In the genomic region with DNA sequence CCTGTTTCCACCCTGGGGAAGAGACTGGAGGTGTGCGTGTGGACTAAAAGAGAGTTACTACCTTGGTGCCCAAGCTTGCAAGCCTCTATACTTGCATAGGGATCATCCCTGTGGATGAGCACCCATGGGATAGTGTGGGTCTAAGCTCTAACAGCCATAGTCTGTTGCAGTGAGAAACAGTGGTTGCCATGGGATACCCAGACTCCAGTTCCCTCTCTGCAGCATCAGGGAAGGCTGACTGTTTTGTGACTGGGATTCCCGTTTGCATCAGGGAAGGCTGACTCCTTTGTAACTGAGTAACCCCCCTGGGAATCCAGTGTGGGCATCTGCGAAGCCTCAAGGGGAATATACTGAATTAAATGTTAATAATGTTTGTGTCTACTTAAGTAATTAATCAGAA, we compare ENCODE assay signal across 26 cellular contexts.
A peak's percentile ranks its signal among the peaks of the same experiment; 100 is the strongest.
DNase-seq lines count a peak whose midpoint lies in the region; TF ChIP-seq lines count a peak whose summit lies in the region.
"Had no signal": no experiment of that assay in that cellular context is flagged by ENCODE, and none has a peak within 500 bp of the region (broad histone marks: within the 10 kb centered on the region; RNA-seq: fewer than 3 reads in every experiment).

No MANE protein-coding gene starts in this region.

- H3K9me2 ChIP-seq in OCI-LY7 (ENCODE audit: insufficient read depth, low read length): no peaks in the 10 kb centered on the region

- H4K20me1 ChIP-seq in OCI-LY7 (ENCODE audit: insufficient read depth, low read length): no peaks in the 10 kb centered on the region

- H3K4me1 ChIP-seq in OCI-LY7 (ENCODE audit: insufficient read depth, low read length, poor library complexity, severe bottlenecking): peaks cover 52% of the 10 kb centered on the region
- H3K4me1 ChIP-seq: gastrocnemius medialis had no signal

- peak; percentile 62 for DNase-seq in DMS 273 (lab: John Stamatoyannopoulos, UW; ENCODE audit: unreplicated experiment)
- no peak for DNase-seq in DMS 273 treated with DMSO at 0.1 percent for 48 hours (lab: John Stamatoyannopoulos, UW)
- DNase-seq in Ammon's horn (ENCODE audit: low spot score): peak; percentile 39
- no peak for DNase-seq in OCI-LY7 (ENCODE audit: low spot score)
- peak; percentile 46 for DNase-seq in left kidney (ENCODE audit: low read depth, low spot score)
- no peak for DNase-seq in SHP77 (lab: John Stamatoyannopoulos, UW)
- DNase-seq in superior temporal gyrus (ENCODE audit: extremely low spot score): no peak
- DNase-seq in GDM1 (lab: John Stamatoyannopoulos, UW): no peak
- DNase-seq: activated CD4-positive, alpha-beta T cell treated with anti-CD3 and anti-CD28 coated beads for 4 hours; activated CD8-positive, alpha-beta memory T cell treated with anti-CD3 and anti-CD28 coated beads for 24 hours; activated T-cell treated with anti-CD3 and anti-CD28 coated beads for 4 hours; amniotic stem cell; brain microvascular endothelial cell; CD4-positive, CD25-positive, alpha-beta regulatory T cell; cerebellar nuclear complex; EL; gastrocnemius medialis; H7; MM.1S; NCI-H1417 treated with DMSO at 0.1 percent for 48 hours; NCI-H2029 treated with DMSO at 0.1 percent for 48 hours; stimulated activated naive CD4-positive, alpha-beta T cell had no signal

- intact Hi-C loops in OCI-LY7 (cut with micrococcal nuclease; ENCODE audit: unreplicated experiment): no loop called here

- no peak overlapping the region for H3K4me3 ChIP-seq in OCI-LY7 (ENCODE audit: low read depth, low read length, poor library complexity, severe bottlenecking)
- H3K4me3 ChIP-seq: gastrocnemius medialis, GM12878 had no signal

- no peaks in the 10 kb centered on the region; the same call in 1 of the 2 replicates for H3K9me3 ChIP-seq in OCI-LY7 (ENCODE audit: low read length)
- H3K9me3 ChIP-seq: gastrocnemius medialis had no signal

- no peak overlapping the region for H3K27ac ChIP-seq in OCI-LY7 (ENCODE audit: low read depth, low read length, poor library complexity, severe bottlenecking)
- H3K27ac ChIP-seq: 22Rv1, brain microvascular endothelial cell, gastrocnemius medialis, KMS-11, VCaP had no signal

- BruUV-seq in OCI-LY7 (replicated peaks; lab: Mats Ljungman, UMichigan): no TSS peak

- POLR2A ChIA-PET in OCI-LY7 (lab: Charles Lee): interaction anchor here (0.6 kb wide), 1 partner anchor 1661 kb away, joined by 3 read pairs; no protein-coding TSS in a partner anchor

- no peaks in the 10 kb centered on the region for H3K79me2 ChIP-seq in OCI-LY7 (ENCODE audit: insufficient read depth, low read depth, low read length)

- no peaks in the 10 kb centered on the region for H3K36me3 ChIP-seq in OCI-LY7 (ENCODE audit: insufficient read depth, low read length)
- H3K36me3 ChIP-seq: brain microvascular endothelial cell, gastrocnemius medialis had no signal

- CTCF ChIA-PET in OCI-LY7 (lab: Charles Lee; ENCODE audit: unreplicated experiment): no interaction called here

- no peak overlapping the region for H3K4me2 ChIP-seq in OCI-LY7 (ENCODE audit: low read length)
- H3K4me2 ChIP-seq: KMS-11 had no signal

- TF ChIP-seq CTCF in OCI-LY7 (conservative IDR thresholded peaks at IDR 0.05; ENCODE audit: low read length): no peak

- H2AFZ ChIP-seq in OCI-LY7 (ENCODE audit: low read length): peak overlapping the region; percentile 30; the same call in 1 of the 2 replicates

Comparison
In these comparisons a context has a peak if more than half of its experiments do, and no peak if none do; other contexts are left out.
1. DNase-seq: peak in DMS 273 (single experiment), Ammon's horn (single experiment) and left kidney (single experiment); none in DMS 273 treated with DMSO at 0.1 percent for 48 hours (single experiment), OCI-LY7 (single experiment), SHP77 (0 of 2), superior temporal gyrus (single experiment) and GDM1 (single experiment).